Comparison of ENCODE assay signal across 8 cellular contexts in the genomic region with DNA sequence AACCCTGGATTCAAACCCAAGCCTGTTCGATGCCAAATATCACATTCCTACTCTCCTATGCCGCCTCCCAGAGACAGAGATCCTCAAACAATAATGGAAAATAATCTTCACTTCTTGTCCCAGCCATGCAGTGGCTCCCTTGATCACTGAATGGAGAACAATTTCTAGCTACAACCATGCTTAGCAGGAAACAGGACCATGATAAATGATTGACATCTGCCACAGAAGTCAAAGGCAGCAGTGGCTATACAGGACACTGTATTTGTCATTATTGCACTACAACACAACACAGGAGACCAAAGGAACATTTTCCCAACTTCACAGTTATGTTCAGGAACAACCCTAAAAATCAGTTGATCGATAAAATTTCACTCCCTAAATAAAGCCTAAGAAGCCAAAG.
"Had no signal": no experiment of that assay in that cellular context is flagged by ENCODE, and none has a peak within 500 bp of the region (broad histone marks: within the 10 kb centered on the region; RNA-seq: fewer than 3 reads in every experiment).

No MANE protein-coding gene starts in this region.

- H3K4me1 Mint-ChIP-seq: IgD-negative memory B cell had no signal

- H3K9ac ChIP-seq: GM23248 had no signal

- ATAC-seq: HepG2 had no signal

- H3K27me3 Mint-ChIP-seq: IgD-negative memory B cell had no signal

- H3K4me3 ChIP-seq: GM23248, HAP-1 had no signal

- H2AFZ ChIP-seq: GM23248 had no signal

- DNase-seq: GM23248, GOT3, H7, HFFc6 had no signal

- H3K27ac Mint-ChIP-seq: HFFc6, IgD-negative memory B cell had no signal

- H3K36me3 Mint-ChIP-seq: IgD-negative memory B cell had no signal

- H3K36me3 ChIP-seq: HAP-1 had no signal

- H3K9me3 ChIP-seq: HAP-1 had no signal

- H3K27ac ChIP-seq: GM23248, HL-60 had no signal

- H3K4me3 Mint-ChIP-seq: HFFc6, IgD-negative memory B cell had no signal
